Comparison of ENCODE assay signal across 2 cellular contexts in genomic region chr10:43401627-43402026, GRCh38.
TF ChIP-seq lines count a peak whose summit lies in the region.

No MANE protein-coding gene starts in this region.

TF ChIP-seq in SK-N-SH, 30 proteins besides CTCF, POLR2A, EP300 and RAD21 (continued from another document):
- no peak for TF ChIP-seq PBX3 (IDR thresholded peaks at IDR 0.05)
- TF ChIP-seq MXI1 (IDR thresholded peaks at IDR 0.05; ENCODE audit: low read depth, low read length), result no peak
- no peak for TF ChIP-seq MEF2A (IDR thresholded peaks at IDR 0.05; ENCODE audit: borderline replicate concordance, low read depth)
- TF ChIP-seq FOXM1 (IDR thresholded peaks at IDR 0.05; ENCODE audit: low read depth), result no peak
- no peak for TF ChIP-seq SMC3 (IDR thresholded peaks at IDR 0.05; ENCODE audit: low read depth, low read length)

TF ChIP-seq in SK-N-SH treated with all-trans-retinoic acid at 6 μM for 48 hours, 23 proteins besides CTCF, POLR2A, EP300 and RAD21 (continued from another document):
- TF ChIP-seq PPARA (CRISPR knock-in tag; IDR thresholded peaks at IDR 0.05; ENCODE audit: borderline replicate concordance) (no peak), GLIS3 (CRISPR knock-in tag; IDR thresholded peaks at IDR 0.05) (no peak), TSHZ2 (CRISPR knock-in tag; IDR thresholded peaks at IDR 0.05) (no peak), ZFP30 (CRISPR knock-in tag; IDR thresholded peaks at IDR 0.05) (no peak)
- TF ChIP-seq, protein P1, sequence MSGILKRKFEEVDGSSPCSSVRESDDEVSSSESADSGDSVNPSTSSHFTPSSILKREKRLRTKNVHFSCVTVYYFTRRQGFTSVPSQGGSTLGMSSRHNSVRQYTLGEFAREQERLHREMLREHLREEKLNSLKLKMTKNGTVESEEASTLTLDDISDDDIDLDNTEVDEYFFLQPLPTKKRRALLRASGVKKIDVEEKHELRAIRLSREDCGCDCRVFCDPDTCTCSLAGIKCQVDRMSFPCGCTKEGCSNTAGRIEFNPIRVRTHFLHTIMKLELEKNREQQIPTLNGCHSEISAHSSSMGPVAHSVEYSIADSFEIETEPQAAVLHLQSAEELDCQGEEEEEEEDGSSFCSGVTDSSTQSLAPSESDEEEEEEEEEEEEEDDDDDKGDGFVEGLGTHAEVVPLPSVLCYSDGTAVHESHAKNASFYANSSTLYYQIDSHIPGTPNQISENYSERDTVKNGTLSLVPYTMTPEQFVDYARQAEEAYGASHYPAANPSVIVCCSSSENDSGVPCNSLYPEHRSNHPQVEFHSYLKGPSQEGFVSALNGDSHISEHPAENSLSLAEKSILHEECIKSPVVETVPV (CRISPR knock-in tag; IDR thresholded peaks at IDR 0.05), result no peak
- TF ChIP-seq, protein P2, sequence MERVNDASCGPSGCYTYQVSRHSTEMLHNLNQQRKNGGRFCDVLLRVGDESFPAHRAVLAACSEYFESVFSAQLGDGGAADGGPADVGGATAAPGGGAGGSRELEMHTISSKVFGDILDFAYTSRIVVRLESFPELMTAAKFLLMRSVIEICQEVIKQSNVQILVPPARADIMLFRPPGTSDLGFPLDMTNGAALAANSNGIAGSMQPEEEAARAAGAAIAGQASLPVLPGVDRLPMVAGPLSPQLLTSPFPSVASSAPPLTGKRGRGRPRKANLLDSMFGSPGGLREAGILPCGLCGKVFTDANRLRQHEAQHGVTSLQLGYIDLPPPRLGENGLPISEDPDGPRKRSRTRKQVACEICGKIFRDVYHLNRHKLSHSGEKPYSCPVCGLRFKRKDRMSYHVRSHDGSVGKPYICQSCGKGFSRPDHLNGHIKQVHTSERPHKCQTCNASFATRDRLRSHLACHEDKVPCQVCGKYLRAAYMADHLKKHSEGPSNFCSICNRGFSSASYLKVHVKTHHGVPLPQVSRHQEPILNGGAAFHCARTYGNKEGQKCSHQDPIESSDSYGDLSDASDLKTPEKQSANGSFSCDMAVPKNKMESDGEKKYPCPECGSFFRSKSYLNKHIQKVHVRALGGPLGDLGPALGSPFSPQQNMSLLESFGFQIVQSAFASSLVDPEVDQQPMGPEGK (CRISPR knock-in tag; IDR thresholded peaks at IDR 0.05; ENCODE audit: borderline replicate concordance), result no peak
